7 cellular contexts compared by ENCODE assay signal in genomic region chr17:43136574-43136973, GRCh38. TPM values are rescaled to one million over a fixed set of nuclear protein-coding genes. Genes with fewer than 3 reads are reported as not detected.
DNase-seq lines count a peak whose midpoint lies in the region; ATAC-seq and TF ChIP-seq lines count a peak whose summit lies in the region.
"Not testable (repeated sequence)": the region's sequence is repeated elsewhere in the genome, so short reads cannot be mapped to it uniquely, and the experiment has no call there.

No MANE protein-coding gene starts in this region.

- H3K9me3 Mint-ChIP-seq in activated CD8-positive, alpha-beta T cell treated with anti-CD3 and anti-CD28 coated beads for 36 hours; activated naive CD8-positive, alpha-beta T cell treated with anti-CD3 and anti-CD28 coated beads, Interleukin-2, amount 50 U/mL, for 24 hours: not testable (repeated sequence)

- not testable (repeated sequence) for H4K20me1 ChIP-seq in DOHH2 (ENCODE audit: control insufficient read depth, insufficient read depth, low read depth, low read length)

- H3K4me1 ChIP-seq in DOHH2 (ENCODE audit: control insufficient read depth, low read length) = peaks cover 49% of the 10 kb centered on the region
- H3K4me1 ChIP-seq in SJCRH30 = peaks cover 11% of the 10 kb centered on the region

- peaks cover 11% of the 10 kb centered on the region for H3K4me1 Mint-ChIP-seq in activated CD8-positive, alpha-beta T cell treated with anti-CD3 and anti-CD28 coated beads for 36 hours (ENCODE audit: low read depth)
- H3K4me1 Mint-ChIP-seq in activated naive CD8-positive, alpha-beta T cell treated with anti-CD3 and anti-CD28 coated beads, Interleukin-2, amount 50 U/mL, for 24 hours = peaks cover 13% of the 10 kb centered on the region

- peaks cover 23% of the 10 kb centered on the region for H3K36me3 Mint-ChIP-seq in activated CD8-positive, alpha-beta T cell treated with anti-CD3 and anti-CD28 coated beads for 36 hours (ENCODE audit: low read depth)
- H3K36me3 Mint-ChIP-seq in activated naive CD8-positive, alpha-beta T cell treated with anti-CD3 and anti-CD28 coated beads, Interleukin-2, amount 50 U/mL, for 24 hours (ENCODE audit: low read depth) = peaks cover 18% of the 10 kb centered on the region

- in situ Hi-C loops in KBM-7 (cut with MboI; ENCODE audit: low pct_unique_long_range_greater_than_20kb, low sequenced_read_pairs) = not testable (repeated sequence)

- not testable (repeated sequence) for H3F3A ChIP-seq in DOHH2 (ENCODE audit: control insufficient read depth, insufficient read depth)

- H3K27ac ChIP-seq in DOHH2 (ENCODE audit: low read depth, low read length) = peak overlapping the region; percentile 54
- H3K27ac ChIP-seq in SJCRH30 = peak overlapping the region; percentile 11; the same call in 1 of the 2 replicates

- not testable (repeated sequence) for H3K4me3 ChIP-seq in DOHH2 (ENCODE audit: low read length); SJCRH30

- POLR2A ChIA-PET in activated CD8-positive, alpha-beta T cell treated with anti-CD3 and anti-CD28 coated beads for 36 hours (lab: Charles Lee) = not testable (repeated sequence)

- not testable (repeated sequence) for H3K27me3 Mint-ChIP-seq in activated CD8-positive, alpha-beta T cell treated with anti-CD3 and anti-CD28 coated beads for 36 hours; activated naive CD8-positive, alpha-beta T cell treated with anti-CD3 and anti-CD28 coated beads, Interleukin-2, amount 50 U/mL, for 24 hours

- CTCF ChIA-PET in activated CD8-positive, alpha-beta T cell treated with anti-CD3 and anti-CD28 coated beads for 36 hours (lab: Charles Lee) = not testable (repeated sequence)

- not testable (repeated sequence) for H3K9me3 ChIP-seq in DOHH2 (ENCODE audit: control insufficient read depth, insufficient read depth, low read length); SJCRH30 (replicated peaks)

- not testable (repeated sequence) for H3K9me2 ChIP-seq in DOHH2 (replicated peaks; ENCODE audit: control insufficient read depth, low read length)

- intact Hi-C loops in activated CD8-positive, alpha-beta T cell treated with anti-CD3 and anti-CD28 coated beads for 36 hours (cut with micrococcal nuclease) = not testable (repeated sequence)

- not testable (repeated sequence) for TF ChIP-seq CTCF in DOHH2 (IDR thresholded peaks at IDR 0.05; ENCODE audit: low read depth, low read length, poor library complexity, severe bottlenecking); activated CD8-positive, alpha-beta T cell treated with anti-CD3 and anti-CD28 coated beads for 36 hours (IDR thresholded peaks at IDR 0.05)

- H3K27me3 ChIP-seq in DOHH2 (ENCODE audit: control insufficient read depth, low read length); SJCRH30: not testable (repeated sequence)

- not testable (repeated sequence) for H3K4me3 Mint-ChIP-seq in activated CD8-positive, alpha-beta T cell treated with anti-CD3 and anti-CD28 coated beads for 36 hours; activated naive CD8-positive, alpha-beta T cell treated with anti-CD3 and anti-CD28 coated beads, Interleukin-2, amount 50 U/mL, for 24 hours

- DNase-seq in KBM-7 (peak; percentile 9), NCI-H526 (lab: John Stamatoyannopoulos, UW) (peak; percentile 42 to 49), SJCRH30 (peak; percentile 16 to 54), myocyte (ENCODE audit: low read depth) (peak; percentile 69)
- not testable (repeated sequence) for DNase-seq in activated CD8-positive, alpha-beta T cell treated with anti-CD3 and anti-CD28 coated beads for 36 hours; activated naive CD8-positive, alpha-beta T cell treated with anti-CD3 and anti-CD28 coated beads, Interleukin-2, amount 50 U/mL, for 24 hours

- peak overlapping the region; percentile 39; the same call in 1 of the 2 replicates for H3K4me2 ChIP-seq in DOHH2 (ENCODE audit: low read length)

- not testable (repeated sequence) for ATAC-seq in activated CD8-positive, alpha-beta T cell treated with anti-CD3 and anti-CD28 coated beads for 36 hours; activated naive CD8-positive, alpha-beta T cell treated with anti-CD3 and anti-CD28 coated beads, Interleukin-2, amount 50 U/mL, for 24 hours

- H3K27ac Mint-ChIP-seq in activated CD8-positive, alpha-beta T cell treated with anti-CD3 and anti-CD28 coated beads for 36 hours = peak overlapping the region; percentile 34
- peak overlapping the region; percentile 62 for H3K27ac Mint-ChIP-seq in activated naive CD8-positive, alpha-beta T cell treated with anti-CD3 and anti-CD28 coated beads, Interleukin-2, amount 50 U/mL, for 24 hours

- not testable (repeated sequence) for H3K79me2 ChIP-seq in DOHH2 (ENCODE audit: control insufficient read depth, low read length)

- H3K36me3 ChIP-seq in DOHH2 (ENCODE audit: control insufficient read depth, low read length) = peaks cover 35% of the 10 kb centered on the region
- not testable (repeated sequence) for H3K36me3 ChIP-seq in SJCRH30

RNA-seq across cellular contexts. Expression of gene BRCA1, which starts 11.4 kb away (rescaled TPM):
- total RNA-seq in SJCRH30 (2014; rRNA removed; shearing (Covaris generic)) = 60.1 and 65.3 TPM in 2 replicates
- 10 to 100 TPM; 84.5 to 92.9 TPM for total RNA-seq in activated CD8-positive, alpha-beta T cell treated with anti-CD3 and anti-CD28 coated beads for 36 hours
- 4.9 and 5.2 TPM in 2 replicates for total RNA-seq in myocyte
- polyA plus RNA-seq in myocyte (2012) = 1.9 TPM

RNA-seq across cellular contexts. Expression of gene NBR1, which starts 34.4 kb away (rescaled TPM):
- total RNA-seq in SJCRH30 (2014; rRNA removed; shearing (Covaris generic)) = 36.8 and 40.3 TPM in 2 replicates
- 10 to 100 TPM; 45.6 to 46.5 TPM for total RNA-seq in activated CD8-positive, alpha-beta T cell treated with anti-CD3 and anti-CD28 coated beads for 36 hours
- 106 and 135 TPM in 2 replicates for total RNA-seq in myocyte
- 68.7 TPM for polyA plus RNA-seq in myocyte (2012)
